Comparison of ENCODE assay signal across 14 cellular contexts in genomic region chr3:193865339-193865738, GRCh38.
A peak's percentile ranks its signal among the peaks of the same experiment; 100 is the strongest.
DNase-seq lines count a peak whose midpoint lies in the region; ATAC-seq, FAIRE-seq and TF ChIP-seq lines count a peak whose summit lies in the region.
"Had no signal": no experiment of that assay in that cellular context is flagged by ENCODE, and none has a peak within 500 bp of the region (broad histone marks: within the 10 kb centered on the region; RNA-seq: fewer than 3 reads in every experiment).

No MANE protein-coding gene starts in this region.

- ATAC-seq in GM19025 (IDR thresholded peaks at IDR 0.05; ENCODE audit: low read depth, unreplicated experiment) (peak; percentile 75), GM21825 (IDR thresholded peaks at IDR 0.05; ENCODE audit: unreplicated experiment) (peak; percentile 82), HG03378 (IDR thresholded peaks at IDR 0.05; ENCODE audit: unreplicated experiment) (peak; percentile 94), gastroesophageal sphincter (no peak)
- ATAC-seq: gastrocnemius medialis had no signal

- H3K27me3 ChIP-seq in gastroesophageal sphincter: peaks cover 10% of the 10 kb centered on the region
- H3K27me3 ChIP-seq in GM23248 (replicated peaks; ENCODE audit: insufficient read depth): peaks cover 41% of the 10 kb centered on the region
- no peaks in the 10 kb centered on the region for H3K27me3 ChIP-seq in small intestine (ENCODE audit: control insufficient read depth in 2 of 2, insufficient read depth in 2 of 2, low read length in 2 of 2)
- H3K27me3 ChIP-seq: gastrocnemius medialis had no signal

- no peak for TF ChIP-seq EP300 in gastroesophageal sphincter (IDR thresholded peaks at IDR 0.05)

- H3K9me3 ChIP-seq in gastroesophageal sphincter (no peaks in the 10 kb centered on the region), GM23248 (ENCODE audit: low read depth) (no peaks in the 10 kb centered on the region), small intestine (ENCODE audit: control insufficient read depth, low read depth) (no peaks in the 10 kb centered on the region)
- H3K9me3 ChIP-seq: breast epithelium, gastrocnemius medialis had no signal

- H3K4me3 ChIP-seq in gastroesophageal sphincter (no peak overlapping the region), GM23248 (no peak overlapping the region), small intestine (ENCODE audit: low read depth in 1 of 2, low read length in 2 of 2) (no peak overlapping the region)
- H3K4me3 ChIP-seq: breast epithelium, gastrocnemius medialis, SK-N-MC had no signal

- H3K4me1 ChIP-seq in gastroesophageal sphincter (peaks cover 0 to 55% (median 17%) of the 10 kb centered on the region in 3 donors), GM23248 (ENCODE audit: insufficient read depth) (no peaks in the 10 kb centered on the region), small intestine (ENCODE audit: control insufficient read depth in 2 of 2, insufficient read depth in 1 of 2, low read depth in 1 of 2, low read length in 1 of 2) (peaks cover 0 to 3% of the 10 kb centered on the region in 2 donors)
- H3K4me1 ChIP-seq: breast epithelium had no signal

- H3K79me2 ChIP-seq in GM23248 (ENCODE audit: insufficient read depth): no peaks in the 10 kb centered on the region

- no peaks in the 10 kb centered on the region for H4K20me1 ChIP-seq in GM23248 (ENCODE audit: insufficient read depth)

- H3F3A ChIP-seq in GM23248 (ENCODE audit: insufficient read depth): no peaks in the 10 kb centered on the region

- whole genome bisulfite sequencing in gastroesophageal sphincter (ENCODE audit: low coverage in 1 of 2), 2 donors: 75 to 86% methylated on average over 1 of the region's 1 CpG
- WGBS in GM23248 (ENCODE audit: low coverage in 1 of 2, low lambda C conversion rate in 2 of 2, missing lambda C conversion rate in 2 of 2), 2 experiments: 61 to 65% methylated on average over 1 of the region's 1 CpG
- WGBS in small intestine, 3 donors: 81 to 97% (median 92%) methylated on average over 1 of the region's 1 CpG

- H3K9me2 ChIP-seq in GM23248 (ENCODE audit: insufficient read depth): no peaks in the 10 kb centered on the region

- no peak for FAIRE-seq in small intestine (lab: Jason Lieb, UNC)

- H3K4me2 ChIP-seq in GM23248 (ENCODE audit: unreplicated experiment): no peak overlapping the region

- TF ChIP-seq CTCF in gastroesophageal sphincter (IDR thresholded peaks at IDR 0.05): no peak

- no peak for DNase-seq in GM23248
- no peak for DNase-seq in NCI-H226
- no peak for DNase-seq in small intestine
- no peak for DNase-seq in erythroblast (lab: John Stamatoyannopoulos, UW)
- DNase-seq: DND-41, gastrocnemius medialis, HFFc6, mesenchymal stem cell had no signal

- no peaks in the 10 kb centered on the region for H3K36me3 ChIP-seq in gastroesophageal sphincter
- no peaks in the 10 kb centered on the region for H3K36me3 ChIP-seq in GM23248 (ENCODE audit: low read depth)
- no peaks in the 10 kb centered on the region for H3K36me3 ChIP-seq in small intestine (ENCODE audit: control insufficient read depth in 2 of 2, insufficient read depth in 2 of 2, low read length in 2 of 2)
- H3K36me3 ChIP-seq: breast epithelium, gastrocnemius medialis had no signal

- no peak overlapping the region for H2AFZ ChIP-seq in GM23248

- H3K9ac ChIP-seq in GM23248: no peak overlapping the region

- H3K27ac ChIP-seq in gastroesophageal sphincter: peak overlapping the region in 3 of 4 donors; percentile 68 to 79 (median 68)
- H3K27ac ChIP-seq in GM23248: no peak overlapping the region
- no peak overlapping the region for H3K27ac ChIP-seq in small intestine (ENCODE audit: low read depth in 1 of 2, low read length in 1 of 2)
- H3K27ac ChIP-seq: SK-N-MC had no signal

- no peak for TF ChIP-seq POLR2A in gastroesophageal sphincter (IDR thresholded peaks at IDR 0.05)
- TF ChIP-seq POLR2A in erythroblast (IDR thresholded peaks at IDR 0.05; ENCODE audit: low read length): no peak

- in situ Hi-C loops in GM23248 (cut with MboI): no loop called here

Comparison
In these comparisons a context has a peak if more than half of its experiments do, and no peak if none do; other contexts are left out.
1. H3K27ac ChIP-seq: peak in gastroesophageal sphincter (3 of 4); none in GM23248 (single experiment) and small intestine (0 of 2).